ENCODE assay signal across 17 cellular contexts in the genomic region with DNA sequence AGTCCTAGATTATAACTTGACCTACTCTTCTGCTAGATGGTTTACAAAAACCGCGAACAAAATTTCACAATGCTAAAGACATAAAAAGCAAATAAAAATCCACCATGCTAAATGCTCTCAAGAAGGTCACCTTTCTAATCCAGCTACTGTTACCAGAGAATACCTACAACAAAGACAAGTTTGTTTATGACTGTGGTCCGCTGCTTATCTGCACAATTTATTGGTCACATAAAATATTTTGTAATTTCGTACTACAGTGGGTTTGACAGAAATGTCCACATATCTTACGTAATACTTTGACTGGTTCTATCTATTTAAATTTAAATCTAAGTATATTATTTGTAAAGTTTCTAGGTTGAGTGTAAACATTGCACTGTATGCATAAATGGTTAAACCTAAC.
DNase-seq lines count a peak whose midpoint lies in the region; ATAC-seq and TF ChIP-seq lines count a peak whose summit lies in the region.
"Had no signal": no experiment of that assay in that cellular context is flagged by ENCODE, and none has a peak within 500 bp of the region (broad histone marks: within the 10 kb centered on the region; RNA-seq: fewer than 3 reads in every experiment).

No MANE protein-coding gene starts in this region.

- H3K4me1 ChIP-seq in BLaER1 treated with 17β-estradiol and CSF1 and Interleukin-3, amounts not matched to agents 10 nM and 100 nM = peaks cover 20 to 74% (median 58%) of the 10 kb centered on the region in 10 experiments
- peaks cover 33% of the 10 kb centered on the region for H3K4me1 ChIP-seq in HEK293 (ENCODE audit: control insufficient read depth, insufficient read depth, low read length)
- no peaks in the 10 kb centered on the region for H3K4me1 ChIP-seq in PC-3 (ENCODE audit: insufficient read depth, low read length)
- peaks cover 0 to 11% (median 0%) of the 10 kb centered on the region in 12 donors for H3K4me1 ChIP-seq in heart left ventricle

- peak overlapping the region in 8 of 11 experiments; percentile 2 to 91 (median 56); a peak in 10 of 22 replicates for H3K4me2 ChIP-seq in BLaER1 treated with 17β-estradiol and CSF1 and Interleukin-3, amounts not matched to agents 10 nM and 100 nM
- H3K4me2 ChIP-seq in PC-3 (ENCODE audit: low read length) = no peak overlapping the region
- H3K4me2 ChIP-seq: PC-9 had no signal

- no peaks in the 10 kb centered on the region for H3K27me3 ChIP-seq in BLaER1 treated with 17β-estradiol and CSF1 and Interleukin-3, amounts not matched to agents 10 nM and 100 nM
- H3K27me3 ChIP-seq in PC-3 (ENCODE audit: low read length) (no peaks in the 10 kb centered on the region), heart left ventricle (no peaks in the 10 kb centered on the region)

- H3F3A ChIP-seq in PC-3 (ENCODE audit: low read length, unreplicated experiment) = no peaks in the 10 kb centered on the region

- H3K4me3 ChIP-seq in BLaER1 treated with 17β-estradiol and CSF1 and Interleukin-3, amounts not matched to agents 10 nM and 100 nM = no peak overlapping the region
- H3K4me3 ChIP-seq in HEK293 (ENCODE audit: low read depth, low read length) (no peak overlapping the region), PC-3 (ENCODE audit: low read length) (no peak overlapping the region), fibroblast of villous mesenchyme (ENCODE audit: low read depth, low read length) (no peak overlapping the region), heart left ventricle (no peak overlapping the region)
- H3K4me3 ChIP-seq: PC-9, SK-N-MC had no signal

- CTCF ChIA-PET in HEK293 (lab: Yijun Ruan, JAX) (interaction anchor here (0.6 to 0.7 kb wide), 2 partner anchors 134 to 961 kb away, joined by 3 read pairs; no protein-coding TSS in a partner anchor), PC-3 (lab: Charles Lee) (no interaction called here)

- BruUV-seq in PC-3 (replicated peaks; lab: Mats Ljungman, UMichigan) = no TSS peak

- 96 to 97% (median 97%) methylated on average over 5 of the region's 5 CpGs for WGBS in heart left ventricle, 4 donors

- H3K9me2 ChIP-seq in PC-3 (replicated peaks; ENCODE audit: low read length) = no peaks in the 10 kb centered on the region

- H3K27ac ChIP-seq in BLaER1 treated with 17β-estradiol and CSF1 and Interleukin-3, amounts not matched to agents 10 nM and 100 nM = peak overlapping the region in 2 of 11 experiments; percentile 11 to 32; a peak in 2 of 22 replicates
- H3K27ac ChIP-seq in HEK293 (ENCODE audit: extremely low read depth, low read depth, low read length) (no peak overlapping the region), PC-3 (ENCODE audit: low read length) (no peak overlapping the region), heart left ventricle (no peak overlapping the region)
- H3K27ac ChIP-seq: PC-9, SK-N-MC had no signal

- ATAC-seq in PC-3 (no peak), HG03095 (IDR thresholded peaks at IDR 0.05; ENCODE audit: unreplicated experiment) (no peak), heart left ventricle (no peak)

- intact Hi-C loops in PC-3 (cut with micrococcal nuclease) (no loop called here), heart left ventricle (cut with DNase I) (no loop called here)

- H3K36me3 ChIP-seq in BLaER1 treated with 17β-estradiol and CSF1 and Interleukin-3, amounts not matched to agents 10 nM and 100 nM = no peaks in the 10 kb centered on the region
- no peaks in the 10 kb centered on the region for H3K36me3 ChIP-seq in HEK293 (ENCODE audit: control insufficient read depth in 2 of 2, insufficient read depth in 1 of 2, low read length in 2 of 2)
- H3K36me3 ChIP-seq in PC-3 (ENCODE audit: low read depth, low read length) = no peaks in the 10 kb centered on the region
- no peaks in the 10 kb centered on the region for H3K36me3 ChIP-seq in heart left ventricle

- TF ChIP-seq POLR2A in heart left ventricle (IDR thresholded peaks at IDR 0.05) = no peak

- H3K9ac ChIP-seq in BLaER1 treated with 17β-estradiol and CSF1 and Interleukin-3, amounts not matched to agents 10 nM and 100 nM = no peak overlapping the region; a peak in 1 of 22 replicates
- H3K9ac ChIP-seq in PC-3 (ENCODE audit: low read length) = no peak overlapping the region

- DNase-seq in PC-3 = peak; percentile 10
- peak; percentile 48 for DNase-seq in fibroblast of villous mesenchyme (ENCODE audit: low read depth)
- DNase-seq in heart left ventricle = no peak
- DNase-seq in hippocampal formation (lab: John Stamatoyannopoulos, UW) = no peak
- DNase-seq: ACHN; CD4-positive, alpha-beta memory T cell; DMS79 treated with DMSO at 0.1 percent for 48 hours; GF-D8; NCI-H1105 treated with DMSO at 0.1 percent for 48 hours; NCI-H187 treated with DMSO at 0.1 percent for 48 hours; NCI-H446 treated with DMSO at 0.1 percent for 48 hours; NCI-H82; PC-9 had no signal

- H3K79me2 ChIP-seq in PC-3 (ENCODE audit: low read length) = no peaks in the 10 kb centered on the region

- H2AFZ ChIP-seq in PC-3 (ENCODE audit: low read length) = no peak overlapping the region
- H2AFZ ChIP-seq: PC-9 had no signal

- no peaks in the 10 kb centered on the region for H4K20me1 ChIP-seq in BLaER1 treated with 17β-estradiol and CSF1 and Interleukin-3, amounts not matched to agents 10 nM and 100 nM
- H4K20me1 ChIP-seq in PC-3 (ENCODE audit: low read length) = no peaks in the 10 kb centered on the region

- peaks cover 0 to 31% (median 12%) of the 10 kb centered on the region in 11 experiments; a peak in 11 of 22 replicates for H3K9me3 ChIP-seq in BLaER1 treated with 17β-estradiol and CSF1 and Interleukin-3, amounts not matched to agents 10 nM and 100 nM (replicated peaks in 1 of 11)
- H3K9me3 ChIP-seq in HEK293 (ENCODE audit: control insufficient read depth, insufficient read depth, low read depth, low read length) (no peaks in the 10 kb centered on the region; the same call in 1 of the 2 replicates), PC-3 (ENCODE audit: low read length) (no peaks in the 10 kb centered on the region), heart left ventricle (no peaks in the 10 kb centered on the region)

- POLR2A ChIA-PET in HEK293 (lab: Yijun Ruan, JAX) = no interaction called here
- POLR2A ChIA-PET in PC-3 (lab: Charles Lee; ENCODE audit: unreplicated experiment) = no interaction called here

- no peak for TF ChIP-seq CTCF in HEK293 (tag by site-specific recombination; IDR thresholded peaks at IDR 0.05)
- no peak for TF ChIP-seq CTCF in PC-3 (conservative IDR thresholded peaks at IDR 0.05; ENCODE audit: low read depth, low read length)
- TF ChIP-seq CTCF in fibroblast of villous mesenchyme (IDR thresholded peaks at IDR 0.05; ENCODE audit: insufficient read depth, low read depth, low read length) = no peak
- TF ChIP-seq CTCF in heart left ventricle (IDR thresholded peaks at IDR 0.05) = no peak

TF ChIP-seq in HEK293, 187 proteins besides CTCF, POLR2A, EP300 and RAD21 (continues in another document):
- TF ChIP-seq ZNF239 (tag by site-specific recombination; IDR thresholded peaks at IDR 0.05) = peak; percentile 91
- TF ChIP-seq SP3 (tag by site-specific recombination; IDR thresholded peaks at IDR 0.05) = no peak
- TF ChIP-seq ZBTB21 (tag by site-specific recombination; IDR thresholded peaks at IDR 0.05) = 0 out of 2 replicates have a peak, but pooled peaks have one; percentile 8
- 0 out of 2 replicates have a peak, but pooled peaks have one; percentile 12 for TF ChIP-seq ZNF629 (tag by site-specific recombination; IDR thresholded peaks at IDR 0.05)
- peak; percentile 88 for TF ChIP-seq ZNF843 (tag by site-specific recombination; IDR thresholded peaks at IDR 0.05)
- TF ChIP-seq, protein P1, sequence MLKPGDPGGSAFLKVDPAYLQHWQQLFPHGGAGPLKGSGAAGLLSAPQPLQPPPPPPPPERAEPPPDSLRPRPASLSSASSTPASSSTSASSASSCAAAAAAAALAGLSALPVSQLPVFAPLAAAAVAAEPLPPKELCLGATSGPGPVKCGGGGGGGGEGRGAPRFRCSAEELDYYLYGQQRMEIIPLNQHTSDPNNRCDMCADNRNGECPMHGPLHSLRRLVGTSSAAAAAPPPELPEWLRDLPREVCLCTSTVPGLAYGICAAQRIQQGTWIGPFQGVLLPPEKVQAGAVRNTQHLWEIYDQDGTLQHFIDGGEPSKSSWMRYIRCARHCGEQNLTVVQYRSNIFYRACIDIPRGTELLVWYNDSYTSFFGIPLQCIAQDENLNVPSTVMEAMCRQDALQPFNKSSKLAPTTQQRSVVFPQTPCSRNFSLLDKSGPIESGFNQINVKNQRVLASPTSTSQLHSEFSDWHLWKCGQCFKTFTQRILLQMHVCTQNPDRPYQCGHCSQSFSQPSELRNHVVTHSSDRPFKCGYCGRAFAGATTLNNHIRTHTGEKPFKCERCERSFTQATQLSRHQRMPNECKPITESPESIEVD (tag by site-specific recombination; IDR thresholded peaks at IDR 0.05) = peak; percentile 86
- TF ChIP-seq, protein P2, sequence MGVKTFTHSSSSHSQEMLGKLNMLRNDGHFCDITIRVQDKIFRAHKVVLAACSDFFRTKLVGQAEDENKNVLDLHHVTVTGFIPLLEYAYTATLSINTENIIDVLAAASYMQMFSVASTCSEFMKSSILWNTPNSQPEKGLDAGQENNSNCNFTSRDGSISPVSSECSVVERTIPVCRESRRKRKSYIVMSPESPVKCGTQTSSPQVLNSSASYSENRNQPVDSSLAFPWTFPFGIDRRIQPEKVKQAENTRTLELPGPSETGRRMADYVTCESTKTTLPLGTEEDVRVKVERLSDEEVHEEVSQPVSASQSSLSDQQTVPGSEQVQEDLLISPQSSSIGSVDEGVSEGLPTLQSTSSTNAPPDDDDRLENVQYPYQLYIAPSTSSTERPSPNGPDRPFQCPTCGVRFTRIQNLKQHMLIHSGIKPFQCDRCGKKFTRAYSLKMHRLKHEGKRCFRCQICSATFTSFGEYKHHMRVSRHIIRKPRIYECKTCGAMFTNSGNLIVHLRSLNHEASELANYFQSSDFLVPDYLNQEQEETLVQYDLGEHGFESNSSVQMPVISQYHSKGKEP (tag by site-specific recombination; IDR thresholded peaks at IDR 0.05) = peak; percentile 25; the same call in 1 of the 2 replicates
- TF ChIP-seq OSR2 (tag by site-specific recombination; IDR thresholded peaks at IDR 0.05) = peak; percentile 86
- TF ChIP-seq, protein P3, sequence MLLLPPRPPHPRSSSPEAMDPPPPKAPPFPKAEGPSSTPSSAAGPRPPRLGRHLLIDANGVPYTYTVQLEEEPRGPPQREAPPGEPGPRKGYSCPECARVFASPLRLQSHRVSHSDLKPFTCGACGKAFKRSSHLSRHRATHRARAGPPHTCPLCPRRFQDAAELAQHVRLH (tag by site-specific recombination; IDR thresholded peaks at IDR 0.05) = peak; percentile 49; the same call in 1 of the 2 replicates
- no peak for TF ChIP-seq ZNF324 (tag by site-specific recombination; IDR thresholded peaks at IDR 0.05)

Comparison
In these comparisons a context has a peak if more than half of its experiments do, and no peak if none do; other contexts are left out.
1. DNase-seq: peak in PC-3 (single experiment) and fibroblast of villous mesenchyme (single experiment); none in heart left ventricle (0 of 5) and hippocampal formation (0 of 2).